11 cellular contexts compared by ENCODE assay signal in genomic region chr19:41537789-41538188, GRCh38. TPM values are rescaled to one million over a fixed set of nuclear protein-coding genes. Genes with fewer than 3 reads are reported as not detected.
DNase-seq lines count a peak whose midpoint lies in the region; TF ChIP-seq lines count a peak whose summit lies in the region.
"Had no signal": no experiment of that assay in that cellular context is flagged by ENCODE, and none has a peak within 500 bp of the region (broad histone marks: within the 10 kb centered on the region; RNA-seq: fewer than 3 reads in every experiment).

No MANE protein-coding gene starts in this region.

- H3K9me3 Mint-ChIP-seq in IgD-negative memory B cell (no peaks in the 10 kb centered on the region), mesothelial cell of epicardium (peaks cover 63% of the 10 kb centered on the region)

- peak; percentile 22 for TF ChIP-seq CTCF in mesothelial cell of epicardium (IDR thresholded peaks at IDR 0.05; ENCODE audit: unreplicated experiment)

- H3K4me1 ChIP-seq in adipocyte (ENCODE audit: control insufficient read depth, insufficient read depth, low read length), result no peaks in the 10 kb centered on the region

- no peaks in the 10 kb centered on the region for H3K36me3 ChIP-seq in adipocyte (ENCODE audit: control insufficient read depth, insufficient read depth, low read length, severe bottlenecking)

- peaks cover 27% of the 10 kb centered on the region for H3K27me3 ChIP-seq in adipocyte (replicated peaks; ENCODE audit: control insufficient read depth, insufficient read depth, low read length)

- DNase-seq in DMS 273 (lab: John Stamatoyannopoulos, UW; ENCODE audit: unreplicated experiment) (peak; percentile 35), DMS 273 treated with DMSO at 0.1 percent for 48 hours (lab: John Stamatoyannopoulos, UW) (no peak), adipocyte (ENCODE audit: low read depth) (peak; percentile 17), mesothelial cell of epicardium (ENCODE audit: low spot score in 2 of 2, unreplicated experiment in 2 of 2) (no peak), NCI-H2171 (lab: John Stamatoyannopoulos, UW) (no peak), superior temporal gyrus (ENCODE audit: extremely low spot score) (no peak), cerebellum (ENCODE audit: low spot score) (no peak)
- DNase-seq: amygdala, NCI-H510A treated with DMSO at 0.1 percent for 48 hours had no signal

- H3K27ac Mint-ChIP-seq in IgD-negative memory B cell (peak overlapping the region in 2 of 3 donors; percentile 1 to 77), mesothelial cell of epicardium (no peak overlapping the region)

- no peak overlapping the region for H3K9ac ChIP-seq in adipocyte (ENCODE audit: low read length)

- H3K9me3 ChIP-seq in adipocyte (ENCODE audit: control insufficient read depth, low read length), result no peaks in the 10 kb centered on the region

- no peaks in the 10 kb centered on the region for H3K27me3 Mint-ChIP-seq in IgD-negative memory B cell
- no peaks in the 10 kb centered on the region for H3K27me3 Mint-ChIP-seq in mesothelial cell of epicardium (ENCODE audit: low read depth)
- H3K27me3 Mint-ChIP-seq: naive thymus-derived CD8-positive, alpha-beta T cell had no signal

- H3K36me3 Mint-ChIP-seq in IgD-negative memory B cell (peaks cover 2% of the 10 kb centered on the region), mesothelial cell of epicardium (no peaks in the 10 kb centered on the region)
- H3K36me3 Mint-ChIP-seq: naive thymus-derived CD8-positive, alpha-beta T cell had no signal

- no peak overlapping the region for H3K4me3 ChIP-seq in adipocyte (ENCODE audit: low read length)

- peak overlapping the region in 3 of 4 donors; percentile 17 to 65 (median 61) for H3K4me3 Mint-ChIP-seq in IgD-negative memory B cell
- no peak overlapping the region for H3K4me3 Mint-ChIP-seq in mesothelial cell of epicardium
- H3K4me3 Mint-ChIP-seq: naive thymus-derived CD8-positive, alpha-beta T cell had no signal

- H3K4me1 Mint-ChIP-seq in IgD-negative memory B cell, result peaks cover 36 to 58% (median 47%) of the 10 kb centered on the region in 3 donors
- H3K4me1 Mint-ChIP-seq in mesothelial cell of epicardium, result no peaks in the 10 kb centered on the region

RNA-seq across cellular contexts. Expression of gene CEACAM21, which starts 38.2 kb away (rescaled TPM):
- 30.8 TPM for polyA plus RNA-seq in IgD-negative memory B cell
- total RNA-seq in mesothelial cell of epicardium (not detected in 3 replicates), cerebellum (2.4 TPM)

Comparison
In these comparisons a context has a peak if more than half of its experiments do, and no peak if none do; other contexts are left out.
1. DNase-seq: peak in DMS 273 (single experiment) and adipocyte (single experiment); none in DMS 273 treated with DMSO at 0.1 percent for 48 hours (single experiment), mesothelial cell of epicardium (0 of 2), NCI-H2171 (single experiment), superior temporal gyrus (single experiment) and cerebellum (single experiment).